1 cellular context compared by ENCODE assay signal in genomic region chr3:49158108-49158709, GRCh38.
TF ChIP-seq lines count a peak whose summit lies in the region.

No MANE protein-coding gene starts in this region.

TF ChIP-seq in H1, 55 proteins besides CTCF, POLR2A, EP300 and RAD21:
- TF ChIP-seq RXRA (IDR thresholded peaks at IDR 0.05; ENCODE audit: insufficient read depth, low read depth, low read length) (peak; percentile 85; the same call in 1 of the 2 replicates), CHD2 (IDR thresholded peaks at IDR 0.05; ENCODE audit: low read length) (peak; percentile 53; the same call in 1 of the 2 replicates), RFX5 (IDR thresholded peaks at IDR 0.05; ENCODE audit: borderline replicate concordance, low read depth, low read length) (no peak), SIN3A (conservative IDR thresholded peaks at IDR 0.05 in 1 of 2, IDR thresholded peaks at IDR 0.05 in 1 of 2; ENCODE audit: low read depth in 1 of 2, low read length in 2 of 2) (peak in 1 of 2 experiments; percentile 61; a peak in 1 of 4 replicates), SP4 (IDR thresholded peaks at IDR 0.05; ENCODE audit: low read length) (no peak)
TF ChIP-seq in H1: peak in this region for 3.
